8 cellular contexts compared by ENCODE assay signal in the genomic region with DNA sequence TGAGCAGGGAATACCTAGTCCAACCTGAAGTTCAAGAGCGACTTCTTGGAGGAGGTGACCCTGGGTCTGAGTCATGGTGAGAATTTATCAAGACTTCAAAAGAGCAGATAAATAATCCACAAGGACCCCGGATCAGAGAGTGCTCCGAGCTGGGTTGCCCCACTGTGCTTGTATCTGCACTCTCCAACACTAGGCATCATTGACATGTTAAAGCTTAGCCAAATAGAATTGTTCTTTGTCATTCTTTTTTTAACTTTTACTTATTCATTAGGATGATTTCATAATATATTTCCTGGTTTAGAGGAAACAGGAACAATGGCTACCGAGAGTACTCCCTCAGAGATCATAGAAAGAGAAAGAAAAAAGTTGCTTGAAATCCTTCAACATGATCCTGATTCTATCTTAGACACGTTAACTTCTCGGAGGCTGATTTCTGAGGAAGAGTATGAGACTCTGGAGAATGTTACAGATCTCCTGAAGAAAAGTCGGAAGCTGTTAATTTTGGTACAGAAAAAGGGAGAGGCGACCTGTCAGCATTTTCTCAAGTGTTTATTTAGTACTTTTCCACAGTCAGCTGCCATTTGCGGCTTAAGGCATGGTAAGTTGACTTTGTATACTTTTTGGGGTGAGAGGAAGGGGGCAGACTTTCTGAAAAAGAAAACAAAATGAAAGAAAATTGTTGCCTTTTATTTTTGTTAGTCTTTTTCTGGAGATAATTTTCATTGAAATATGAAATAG. TPM values are rescaled to one million over a fixed set of nuclear protein-coding genes. Genes with fewer than 3 reads are reported as not detected.
DNase-seq lines count a peak whose midpoint lies in the region; TF ChIP-seq lines count a peak whose summit lies in the region.

A gene with protein sequence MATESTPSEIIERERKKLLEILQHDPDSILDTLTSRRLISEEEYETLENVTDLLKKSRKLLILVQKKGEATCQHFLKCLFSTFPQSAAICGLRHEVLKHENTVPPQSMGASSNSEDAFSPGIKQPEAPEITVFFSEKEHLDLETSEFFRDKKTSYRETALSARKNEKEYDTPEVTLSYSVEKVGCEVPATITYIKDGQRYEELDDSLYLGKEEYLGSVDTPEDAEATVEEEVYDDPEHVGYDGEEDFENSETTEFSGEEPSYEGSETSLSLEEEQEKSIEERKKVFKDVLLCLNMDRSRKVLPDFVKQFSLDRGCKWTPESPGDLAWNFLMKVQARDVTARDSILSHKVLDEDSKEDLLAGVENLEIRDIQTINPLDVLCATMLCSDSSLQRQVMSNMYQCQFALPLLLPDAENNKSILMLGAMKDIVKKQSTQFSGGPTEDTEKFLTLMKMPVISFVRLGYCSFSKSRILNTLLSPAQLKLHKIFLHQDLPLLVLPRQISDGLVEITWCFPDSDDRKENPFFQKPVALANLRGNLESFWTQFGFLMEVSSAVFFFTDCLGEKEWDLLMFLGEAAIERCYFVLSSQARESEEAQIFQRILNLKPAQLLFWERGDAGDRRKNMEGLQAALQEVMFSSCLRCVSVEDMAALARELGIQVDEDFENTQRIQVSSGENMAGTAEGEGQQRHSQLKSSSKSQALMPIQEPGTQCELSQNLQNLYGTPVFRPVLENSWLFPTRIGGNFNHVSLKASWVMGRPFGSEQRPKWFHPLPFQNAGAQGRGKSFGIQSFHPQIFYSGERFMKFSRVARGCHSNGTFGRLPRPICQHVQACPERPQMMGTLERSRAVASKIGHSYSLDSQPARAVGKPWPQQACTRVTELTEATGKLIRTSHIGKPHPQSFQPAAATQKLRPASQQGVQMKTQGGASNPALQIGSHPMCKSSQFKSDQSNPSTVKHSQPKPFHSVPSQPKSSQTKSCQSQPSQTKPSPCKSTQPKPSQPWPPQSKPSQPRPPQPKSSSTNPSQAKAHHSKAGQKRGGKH (plus strand): TSS at position 300 of the 738 bp plus-strand sequence. CDS start 16 bp downstream, at position 316.

- H3K4me3 ChIP-seq in MM.1S (ENCODE audit: low read length): peak within 1 kb of the TSS; percentile 53
- peak within 1 kb of the TSS; percentile 46 to 59 for H3K4me3 ChIP-seq in ascending aorta
- H3K4me3 ChIP-seq in kidney epithelial cell (ENCODE audit: low read depth, low read length): peak within 1 kb of the TSS; percentile 7
- peak within 1 kb of the TSS; percentile 27 to 59 for H3K4me3 ChIP-seq in stomach smooth muscle (ENCODE audit: low read length in 2 of 2)

- H3K9ac ChIP-seq in MM.1S (ENCODE audit: low read length) (peak within 1 kb of the TSS; percentile 37), stomach smooth muscle (ENCODE audit: low read length in 2 of 2) (peak within 1 kb of the TSS; percentile 59 to 62)

- H3K9me3 ChIP-seq in MM.1S (replicated peaks; ENCODE audit: insufficient read depth, low read length): no peaks in the 10 kb centered on the region
- H3K9me3 ChIP-seq in ascending aorta: no peaks in the 10 kb centered on the region
- no peaks in the 10 kb centered on the region for H3K9me3 ChIP-seq in stomach smooth muscle (ENCODE audit: control insufficient read depth in 2 of 2, low read length in 2 of 2)

- peak within 1 kb of the TSS; percentile 81 for H2AFZ ChIP-seq in MM.1S (ENCODE audit: low read length)

- TF ChIP-seq CTCF in GM20000 (IDR thresholded peaks at IDR 0.05; ENCODE audit: extremely low read depth, missing control alignments): no peak
- TF ChIP-seq CTCF in MM.1S (IDR thresholded peaks at IDR 0.05; ENCODE audit: low read length): no peak
- TF ChIP-seq CTCF in ascending aorta (IDR thresholded peaks at IDR 0.05): no peak
- TF ChIP-seq CTCF in kidney epithelial cell (IDR thresholded peaks at IDR 0.05; ENCODE audit: insufficient read depth, low read length, poor library complexity, severe bottlenecking): no peak

- H3K4me1 ChIP-seq in MM.1S (ENCODE audit: low read length) (0 out of 2 replicates have a peak, but pooled peaks cover 3% of the 10 kb centered on the region), ascending aorta (peaks cover 0 to 2% of the 10 kb centered on the region in 2 donors), stomach smooth muscle (ENCODE audit: control insufficient read depth, insufficient read depth, low read length) (peaks cover 2% of the 10 kb centered on the region)

- no peaks in the 10 kb centered on the region for H4K20me1 ChIP-seq in MM.1S (ENCODE audit: insufficient read depth, low read length)

- H3K9me2 ChIP-seq in MM.1S (replicated peaks; ENCODE audit: insufficient read depth, low read length): no peaks in the 10 kb centered on the region

- H3K27me3 ChIP-seq in MM.1S (replicated peaks; ENCODE audit: insufficient read depth, low read length): no peaks in the 10 kb centered on the region
- no peaks in the 10 kb centered on the region for H3K27me3 ChIP-seq in ascending aorta
- H3K27me3 ChIP-seq in kidney epithelial cell (ENCODE audit: control insufficient read depth, insufficient read depth, low read length): no peaks in the 10 kb centered on the region
- no peaks in the 10 kb centered on the region for H3K27me3 ChIP-seq in stomach smooth muscle (ENCODE audit: control insufficient read depth in 1 of 2, insufficient read depth in 2 of 2, low read length in 2 of 2)

- no peaks in the 10 kb centered on the region for H3K79me2 ChIP-seq in MM.1S (ENCODE audit: low read length)

- DNase-seq in CD1c-positive myeloid dendritic cell (ENCODE audit: extremely low spot score) (peak; percentile 61), GM20000 (ENCODE audit: low spot score) (peak; percentile 15), MM.1S (no peak), ascending aorta (ENCODE audit: low spot score in 2 of 2) (no peak), kidney epithelial cell (ENCODE audit: low read depth) (no peak), retina (no peak), NCI-H2171 treated with DMSO at 0.1 percent for 48 hours (lab: John Stamatoyannopoulos, UW) (no peak)

- H3K36me3 ChIP-seq in MM.1S (replicated peaks; ENCODE audit: insufficient read depth, low read length): no peaks in the 10 kb centered on the region
- no peaks in the 10 kb centered on the region for H3K36me3 ChIP-seq in ascending aorta
- no peaks in the 10 kb centered on the region for H3K36me3 ChIP-seq in kidney epithelial cell (ENCODE audit: control insufficient read depth, insufficient read depth, low read length)
- no peaks in the 10 kb centered on the region for H3K36me3 ChIP-seq in stomach smooth muscle (ENCODE audit: control insufficient read depth in 2 of 2, insufficient read depth in 2 of 2, low read length in 2 of 2)

- H3K4me2 ChIP-seq in MM.1S (ENCODE audit: low read depth, low read length): peak within 1 kb of the TSS; percentile 74

- intact Hi-C loops in ascending aorta (cut with DNase I): loop anchor here (5.0 kb wide), 1 partner anchor 36 kb away; no protein-coding TSS in a partner anchor

- peaks cover 2% of the 10 kb centered on the region; the same call in 1 of the 2 replicates for H3F3A ChIP-seq in MM.1S (ENCODE audit: insufficient read depth, low read length)

- H3K27ac ChIP-seq in MM.1S (ENCODE audit: low read length) (no peak within 1 kb of the TSS), ascending aorta (peak within 1 kb of the TSS; percentile 45 to 68), stomach smooth muscle (ENCODE audit: low read length) (peak within 1 kb of the TSS; percentile 46)

RNA-seq across cellular contexts. Expression of the gene that starts here (rescaled TPM):
- total RNA-seq in ascending aorta (8.2 TPM), kidney epithelial cell (1.9 and 3.3 TPM in 2 replicates)

Comparison
In these comparisons a context has a peak if more than half of its experiments do, and no peak if none do; other contexts are left out.
1. DNase-seq: peak in CD1c-positive myeloid dendritic cell (single experiment) and GM20000 (single experiment); none in MM.1S (single experiment), ascending aorta (0 of 2), kidney epithelial cell (single experiment), retina (single experiment) and NCI-H2171 treated with DMSO at 0.1 percent for 48 hours (single experiment).
2. Peak in every context shown above with its lines, with median percentiles within 50 percentile points of each other: H3K4me3 ChIP-seq.